Comparison of ENCODE assay signal across 1 cellular context in genomic region chr16:1778200-1779179, GRCh38.
A peak's percentile ranks its signal among the peaks of the same experiment; 100 is the strongest.
TF ChIP-seq lines count a peak whose summit lies in the region.

No MANE protein-coding gene starts in this region.

TF ChIP-seq in H1, 55 proteins besides CTCF, POLR2A, EP300 and RAD21:
- TF ChIP-seq SP2 (IDR thresholded peaks at IDR 0.05; ENCODE audit: low read length) (no peak), RFX5 (IDR thresholded peaks at IDR 0.05; ENCODE audit: borderline replicate concordance, low read depth, low read length) (no peak), TAF7 (optimal IDR thresholded peaks at IDR 0.05; ENCODE audit: borderline replicate concordance, low read depth, low read length) (no peak), ZNF274 (IDR thresholded peaks at IDR 0.05; ENCODE audit: borderline replicate concordance, extremely low read depth, low read length) (no peak), CREB1 (IDR thresholded peaks at IDR 0.05) (no peak), CHD2 (IDR thresholded peaks at IDR 0.05; ENCODE audit: low read length) (no peak), TEAD4 (IDR thresholded peaks at IDR 0.05; ENCODE audit: low read depth, low read length) (no peak), POLR2AphosphoS5 (IDR thresholded peaks at IDR 0.05; ENCODE audit: low read depth, low read length) (peak; percentile 22)
